ENCODE assay signal across 11 cellular contexts in genomic region chr11:60871378-60872061, GRCh38. TPM values are rescaled to one million over a fixed set of nuclear protein-coding genes. Genes with fewer than 3 reads are reported as not detected.
DNase-seq lines count a peak whose midpoint lies in the region; ATAC-seq, FAIRE-seq and TF ChIP-seq lines count a peak whose summit lies in the region.
"Had no signal": no experiment of that assay in that cellular context is flagged by ENCODE, and none has a peak within 500 bp of the region (broad histone marks: within the 10 kb centered on the region; RNA-seq: fewer than 3 reads in every experiment).

No MANE protein-coding gene starts in this region.

- no peak for ATAC-seq in GM19452 (IDR thresholded peaks at IDR 0.05; ENCODE audit: unreplicated experiment)

- H3K36me3 Mint-ChIP-seq in activated naive CD4-positive, alpha-beta T cell treated with anti-CD3 and anti-CD28 coated beads, Interleukin-2, amount 10 ng/mL, durations not matched to agents 7 days and 5 days, result no peaks in the 10 kb centered on the region

- H3K79me2 ChIP-seq in KMS-11 (ENCODE audit: insufficient read depth, low read depth), result no peaks in the 10 kb centered on the region

- no peak overlapping the region for H3K27ac Mint-ChIP-seq in activated naive CD4-positive, alpha-beta T cell treated with anti-CD3 and anti-CD28 coated beads, Interleukin-2, amount 10 ng/mL, durations not matched to agents 7 days and 5 days
- H3K27ac Mint-ChIP-seq: stimulated activated naive CD8-positive, alpha-beta T cell treated with anti-CD3 and anti-CD28 coated beads, Interleukin-15, Interleukin-2, amounts not matched to agents 100 ng/mL and 50 ng/mL, for 24 hours had no signal

- TF ChIP-seq CTCF in AG10803 (conservative IDR thresholded peaks at IDR 0.05; ENCODE audit: low read length) (peak; percentile 29), KMS-11 (conservative IDR thresholded peaks at IDR 0.05; ENCODE audit: low read depth, low read length) (no peak), bronchial epithelial cell (IDR thresholded peaks at IDR 0.05; ENCODE audit: insufficient read depth, low read length, severe bottlenecking) (no peak)

- peaks cover 13% of the 10 kb centered on the region for H3K27me3 Mint-ChIP-seq in activated naive CD4-positive, alpha-beta T cell treated with anti-CD3 and anti-CD28 coated beads, Interleukin-2, amount 10 ng/mL, durations not matched to agents 7 days and 5 days
- H3K27me3 Mint-ChIP-seq: stimulated activated naive CD8-positive, alpha-beta T cell treated with anti-CD3 and anti-CD28 coated beads, Interleukin-15, Interleukin-2, amounts not matched to agents 100 ng/mL and 50 ng/mL, for 24 hours had no signal

- H3K4me1 ChIP-seq in KMS-11 (ENCODE audit: low read depth, poor library complexity, severe bottlenecking), result peaks cover 37% of the 10 kb centered on the region
- peaks cover 7 to 15% of the 10 kb centered on the region in 2 donors for H3K4me1 ChIP-seq in mucosa of rectum (ENCODE audit: control insufficient read depth in 2 of 2, insufficient read depth in 2 of 2, low read length in 2 of 2)

- H3K9ac ChIP-seq in KMS-11 (no peak overlapping the region), mucosa of rectum (ENCODE audit: low read depth in 1 of 2, low read length in 2 of 2) (no peak overlapping the region)

- H3K27ac ChIP-seq in KMS-11, result no peak overlapping the region
- peak overlapping the region; percentile 17 to 19 for H3K27ac ChIP-seq in mucosa of rectum (ENCODE audit: low read depth in 2 of 2, low read length in 2 of 2)

- H3K4me1 Mint-ChIP-seq in activated naive CD4-positive, alpha-beta T cell treated with anti-CD3 and anti-CD28 coated beads, Interleukin-2, amount 10 ng/mL, durations not matched to agents 7 days and 5 days, result peaks cover 45% of the 10 kb centered on the region

- DNase-seq in AG10803 (ENCODE audit: low read depth) (peak; percentile 36), bronchial epithelial cell (ENCODE audit: low read depth) (no peak), OCI-M1 (lab: John Stamatoyannopoulos, UW) (no peak), GOT3 (lab: John Stamatoyannopoulos, UW) (no peak)
- no peak for DNase-seq in activated naive CD4-positive, alpha-beta T cell treated with anti-CD3 and anti-CD28 coated beads, Interleukin-2, amount 10 ng/mL, durations not matched to agents 7 days and 5 days
- DNase-seq: NCI-H1105, small intestine had no signal

- no peaks in the 10 kb centered on the region for H3K9me3 Mint-ChIP-seq in activated naive CD4-positive, alpha-beta T cell treated with anti-CD3 and anti-CD28 coated beads, Interleukin-2, amount 10 ng/mL, durations not matched to agents 7 days and 5 days
- H3K9me3 Mint-ChIP-seq: stimulated activated naive CD8-positive, alpha-beta T cell treated with anti-CD3 and anti-CD28 coated beads, Interleukin-15, Interleukin-2, amounts not matched to agents 100 ng/mL and 50 ng/mL, for 24 hours had no signal

- peak overlapping the region; percentile 61; the same call in 1 of the 2 replicates for H3K4me2 ChIP-seq in KMS-11

- no peak overlapping the region for H3K4me3 Mint-ChIP-seq in activated naive CD4-positive, alpha-beta T cell treated with anti-CD3 and anti-CD28 coated beads, Interleukin-2, amount 10 ng/mL, durations not matched to agents 7 days and 5 days
- H3K4me3 Mint-ChIP-seq: stimulated activated naive CD8-positive, alpha-beta T cell treated with anti-CD3 and anti-CD28 coated beads, Interleukin-15, Interleukin-2, amounts not matched to agents 100 ng/mL and 50 ng/mL, for 24 hours had no signal

- peak; percentile 89 for FAIRE-seq in bronchial epithelial cell (lab: Jason Lieb, UNC)
- FAIRE-seq: small intestine had no signal

- H3K36me3 ChIP-seq in KMS-11 (ENCODE audit: insufficient read depth), result no peaks in the 10 kb centered on the region
- H3K36me3 ChIP-seq in bronchial epithelial cell (ENCODE audit: control insufficient read depth, insufficient read depth, low read length), result no peaks in the 10 kb centered on the region
- no peaks in the 10 kb centered on the region for H3K36me3 ChIP-seq in mucosa of rectum (ENCODE audit: control insufficient read depth in 2 of 2, insufficient read depth in 2 of 2, low read length in 2 of 2)

- H2AFZ ChIP-seq in KMS-11 (ENCODE audit: low read depth), result no peak overlapping the region

- no peaks in the 10 kb centered on the region for H3K9me3 ChIP-seq in mucosa of rectum (ENCODE audit: control insufficient read depth in 2 of 2, low read length in 2 of 2)

- no peaks in the 10 kb centered on the region for H3K27me3 ChIP-seq in KMS-11 (ENCODE audit: insufficient read depth, low read depth)
- H3K27me3 ChIP-seq in bronchial epithelial cell (ENCODE audit: control insufficient read depth, insufficient read depth, low read length), result no peaks in the 10 kb centered on the region
- no peaks in the 10 kb centered on the region for H3K27me3 ChIP-seq in mucosa of rectum (ENCODE audit: control insufficient read depth in 2 of 2, insufficient read depth in 2 of 2, low read length in 2 of 2)

- H3K4me3 ChIP-seq in AG10803 (ENCODE audit: low read length) (no peak overlapping the region), KMS-11 (IDR thresholded peaks at IDR 0.05; ENCODE audit: insufficient read depth, low read depth, low read length) (no peak overlapping the region), bronchial epithelial cell (ENCODE audit: low read depth, low read length) (no peak overlapping the region), mucosa of rectum (ENCODE audit: low read length in 2 of 2) (no peak overlapping the region)

- H4K20me1 ChIP-seq in KMS-11 (ENCODE audit: insufficient read depth), result no peaks in the 10 kb centered on the region

- CTCF ChIA-PET in activated naive CD4-positive, alpha-beta T cell treated with anti-CD3 and anti-CD28 coated beads, Interleukin-2, amount 10 ng/mL, durations not matched to agents 7 days and 5 days (lab: Charles Lee), result interaction anchor here (0.9 to 3.3 kb wide), 5 partner anchors 16 to 316 kb away, joined by 3 to 14 read pairs (median 4); no protein-coding TSS in a partner anchor

RNA-seq across cellular contexts. Expression of gene ZP1, which starts 4.2 kb away (rescaled TPM):
- not detected in 2 replicates for total RNA-seq in bronchial epithelial cell

RNA-seq across cellular contexts. Expression of gene PTGDR2, which starts 15.8 kb away (rescaled TPM):
- 0.13 TPM in 1 of 2 replicates, not detected in the other for total RNA-seq in bronchial epithelial cell

RNA-seq across cellular contexts. Expression of gene CCDC86, which starts 29.6 kb away (rescaled TPM):
- 7.4 TPM in 2 replicates for total RNA-seq in bronchial epithelial cell

RNA-seq across cellular contexts. Expression of gene PRPF19, which starts 34.9 kb away (rescaled TPM):
- 30.2 and 36.1 TPM in 2 replicates for total RNA-seq in bronchial epithelial cell

RNA-seq across cellular contexts. Expression of gene TMEM109, which starts 42.4 kb away (rescaled TPM):
- total RNA-seq in bronchial epithelial cell, result 7.6 and 7.7 TPM in 2 replicates
